In the genomic region with DNA sequence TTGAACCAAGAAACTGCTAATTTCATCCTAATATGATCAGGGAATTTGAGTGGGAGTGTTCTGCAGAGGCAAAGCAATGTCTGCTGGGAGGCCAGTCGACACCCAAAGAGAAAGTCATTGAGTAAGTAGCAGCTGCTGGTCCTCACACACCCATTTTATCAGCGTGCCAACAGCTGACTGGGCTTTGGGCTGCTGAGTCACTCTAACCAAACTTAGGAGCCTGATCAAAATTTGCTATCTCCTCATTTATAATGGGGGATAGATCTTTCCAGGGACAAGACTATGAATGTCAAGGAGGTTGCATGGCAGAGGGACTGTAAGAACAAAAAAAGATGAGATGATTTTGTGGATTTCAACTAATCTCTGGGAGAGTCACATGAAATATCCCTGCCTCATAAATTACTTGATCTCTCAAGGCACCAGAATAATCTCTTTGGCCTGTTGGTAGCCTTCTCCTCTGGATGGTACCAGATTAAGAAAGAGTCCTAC, we compare ENCODE assay signal across 10 cellular contexts. TPM values are rescaled to one million over a fixed set of nuclear protein-coding genes. Genes with fewer than 3 reads are reported as not detected.
DNase-seq lines count a peak whose midpoint lies in the region; ATAC-seq, FAIRE-seq and TF ChIP-seq lines count a peak whose summit lies in the region.
"Had no signal": no experiment of that assay in that cellular context is flagged by ENCODE, and none has a peak within 500 bp of the region (broad histone marks: within the 10 kb centered on the region; RNA-seq: fewer than 3 reads in every experiment).

No MANE protein-coding gene starts in this region.

- H3K9me3 Mint-ChIP-seq in MCF 10A (ENCODE audit: unreplicated experiment) = no peaks in the 10 kb centered on the region

- H3K27me3 Mint-ChIP-seq in MCF 10A (ENCODE audit: insufficient read depth, unreplicated experiment) = no peaks in the 10 kb centered on the region

- no peaks in the 10 kb centered on the region for H3K36me3 ChIP-seq in suprapubic skin

- FAIRE-seq in RCC 7860 (lab: Jason Lieb, UNC) = peak; percentile 39
- FAIRE-seq: colon had no signal

- TF ChIP-seq EP300 in suprapubic skin (IDR thresholded peaks at IDR 0.05) = no peak

- peak overlapping the region; percentile 42 for H3K4me3 Mint-ChIP-seq in MCF 10A (ENCODE audit: unreplicated experiment)

- intact Hi-C loops in MCF 10A (cut with micrococcal nuclease) = no loop called here

- no peak overlapping the region for H3K4me3 ChIP-seq in suprapubic skin

- H3K36me3 Mint-ChIP-seq in MCF 10A (ENCODE audit: insufficient read depth, unreplicated experiment) = peaks cover 12% of the 10 kb centered on the region

- H3K4me1 ChIP-seq in suprapubic skin = peaks cover 58% of the 10 kb centered on the region

- no peak for TF ChIP-seq POLR2A in suprapubic skin (IDR thresholded peaks at IDR 0.05)

- peak; percentile 80 for DNase-seq in activated effector memory CD4-positive, alpha-beta T cell treated with anti-CD3 and anti-CD28 coated beads, Interleukin-2, amount 50 U/mL, for 16 hours
- DNase-seq in activated effector memory CD4-positive, alpha-beta T cell treated with Interleukin-2 at 50 U/mL for 16 hours = no peak
- peak; percentile 39 for DNase-seq in RCC 7860 (ENCODE audit: low spot score)
- DNase-seq in MCF 10A (ENCODE audit: unreplicated experiment) = peak; percentile 85
- DNase-seq in suprapubic skin (ENCODE audit: low spot score in 2 of 2) = peak; percentile 76 to 85
- DNase-seq in NCI-H526 (lab: John Stamatoyannopoulos, UW) = no peak

- 0% methylated on average over 2 of the region's 2 CpGs for WGBS in suprapubic skin

- H3K4me1 Mint-ChIP-seq in MCF 10A (ENCODE audit: insufficient read depth, unreplicated experiment) = peaks cover 48% of the 10 kb centered on the region

- H3K9me3 ChIP-seq in suprapubic skin = no peaks in the 10 kb centered on the region

- peak overlapping the region; percentile 16 for H3K27ac ChIP-seq in layer of hippocampus (ENCODE audit: low read depth, low read length)
- H3K27ac ChIP-seq in suprapubic skin = peak overlapping the region; percentile 64

- no peaks in the 10 kb centered on the region for H3K27me3 ChIP-seq in layer of hippocampus (ENCODE audit: control insufficient read depth, insufficient read depth, low read length)
- H3K27me3 ChIP-seq in suprapubic skin = no peaks in the 10 kb centered on the region

- peak overlapping the region; percentile 49 for H3K27ac Mint-ChIP-seq in MCF 10A (ENCODE audit: low read depth, unreplicated experiment)

- no TSS peak for BruUV-seq in MCF 10A (replicated peaks; lab: Mats Ljungman, UMichigan)

- CTCF ChIA-PET in MCF 10A (lab: Yijun Ruan, JAX) = interaction anchor here (0.7 to 2.1 kb wide), 5 partner anchors 19 to 896 kb away, joined by 3 to 9 read pairs (median 3); no protein-coding TSS in a partner anchor

- TF ChIP-seq CTCF in MCF 10A (IDR thresholded peaks at IDR 0.05; ENCODE audit: unreplicated experiment) = no peak
- TF ChIP-seq CTCF in suprapubic skin (IDR thresholded peaks at IDR 0.05) = no peak

- POLR2A ChIA-PET in MCF 10A (lab: Yijun Ruan, JAX) = interaction anchor here (0.8 to 8.8 kb wide), 8 partner anchors 11 to 640 kb away, joined by 3 to 148 read pairs (median 5); partner anchors contain the start of genes CDC42EP4 and COG1

- ATAC-seq in HG02973 (IDR thresholded peaks at IDR 0.05; ENCODE audit: unreplicated experiment) = peak; percentile 34

RNA-seq across cellular contexts. Expression of gene CPSF4L, which starts 32.9 kb away (rescaled TPM):
- total RNA-seq in MCF 10A (2022) = not detected in 2 replicates
- not detected for total RNA-seq in suprapubic skin
- total RNA-seq: temporal lobe had no signal

RNA-seq across cellular contexts. Expression of gene COG1, which starts 35.9 kb away (rescaled TPM):
- total RNA-seq in MCF 10A (2022) (37.0 and 42.8 TPM in 2 replicates), suprapubic skin (10 to 100 TPM; 17.9 to 65.8 (median 23.8) TPM)

Comparison
In these comparisons a context has a peak if more than half of its experiments do, and no peak if none do; other contexts are left out.
1. DNase-seq: peak in activated effector memory CD4-positive, alpha-beta T cell treated with anti-CD3 and anti-CD28 coated beads, Interleukin-2, amount 50 U/mL, for 16 hours (single experiment), RCC 7860 (single experiment), MCF 10A (single experiment) and suprapubic skin (2 of 2); none in activated effector memory CD4-positive, alpha-beta T cell treated with Interleukin-2 at 50 U/mL for 16 hours (single experiment) and NCI-H526 (0 of 2).